In genomic region chr10:28381465-28381864, GRCh38 we compare ENCODE assay signal across 1 cellular context.
TF ChIP-seq lines count a peak whose summit lies in the region.

No MANE protein-coding gene starts in this region.

TF ChIP-seq in GM23338, 12 proteins besides CTCF, POLR2A, EP300 and RAD21 (continued from another document):
- no peak for TF ChIP-seq ZNF462 (CRISPR knock-in tag; IDR thresholded peaks at IDR 0.05)
- TF ChIP-seq POLR2AphosphoS5 (IDR thresholded peaks at IDR 0.05; ENCODE audit: low read depth): no peak
- TF ChIP-seq ETS1 (IDR thresholded peaks at IDR 0.05): no peak
TF ChIP-seq in GM23338: peak in this region for 0.
